ENCODE assay signal across 13 cellular contexts in genomic region chrX:71252221-71252620, GRCh38. TPM values are rescaled to one million over a fixed set of nuclear protein-coding genes. Genes with fewer than 3 reads are reported as not detected.
DNase-seq lines count a peak whose midpoint lies in the region; ATAC-seq, FAIRE-seq and TF ChIP-seq lines count a peak whose summit lies in the region.
"Had no signal": no experiment of that assay in that cellular context is flagged by ENCODE, and none has a peak within 500 bp of the region (broad histone marks: within the 10 kb centered on the region; RNA-seq: fewer than 3 reads in every experiment).

No MANE protein-coding gene starts in this region.

- TF ChIP-seq EP300 in A549 (IDR thresholded peaks at IDR 0.05), result no peak

- CTCF ChIA-PET in A549 (lab: Yijun Ruan, JAX), result interaction anchor here (1.1 kb wide), 1 partner anchor 12 kb away, joined by 4 read pairs; no protein-coding TSS in a partner anchor

- ATAC-seq in A549, result no peak
- ATAC-seq in left colon, result no peak
- ATAC-seq: left lung, right cardiac atrium, T-helper 17 cell had no signal

- H3K9me3 ChIP-seq in A549, result no peaks in the 10 kb centered on the region
- H3K9me3 ChIP-seq in iPS-15b (ENCODE audit: control insufficient read depth, insufficient read depth, low read length), result no peaks in the 10 kb centered on the region
- H3K9me3 ChIP-seq: left lung had no signal

- peaks cover 32% of the 10 kb centered on the region for H3K36me3 ChIP-seq in iPS-15b (ENCODE audit: control insufficient read depth, insufficient read depth, low read length)

- TF ChIP-seq POLR2A in A549 (IDR thresholded peaks at IDR 0.05; ENCODE audit: low read length) (no peak), GM12892 (IDR thresholded peaks at IDR 0.05; ENCODE audit: low read depth, low read length) (no peak)

- H3K9ac ChIP-seq in iPS-15b (ENCODE audit: low read depth, low read length), result no peak overlapping the region

- no peak for DNase-seq in A549 (ENCODE audit: low read depth in 1 of 2, low spot score in 1 of 2)
- no peak for DNase-seq in GM12892 (ENCODE audit: insufficient read length)
- no peak for DNase-seq in amygdala (lab: John Stamatoyannopoulos, UW)
- no peak for DNase-seq in DMS114 treated with DMSO at 0.1 percent for 48 hours (lab: John Stamatoyannopoulos, UW; ENCODE audit: unreplicated experiment)
- no peak for DNase-seq in left colon
- DNase-seq: DMS 273 treated with DMSO at 0.1 percent for 48 hours, left lung, NCI-H446 treated with DMSO at 0.1 percent for 48 hours, right cardiac atrium, T-helper 17 cell had no signal

- FAIRE-seq in A549 (lab: Jason Lieb, UNC), result no peak
- FAIRE-seq in GM12892 (lab: Jason Lieb, UNC), result no peak

- H3K4me1 ChIP-seq in A549 (peaks cover 23% of the 10 kb centered on the region), iPS-15b (ENCODE audit: control insufficient read depth, insufficient read depth, low read length) (peaks cover 3% of the 10 kb centered on the region)

- WGBS in A549 (ENCODE audit: missing lambda C conversion rate), result 83% methylated on average over 2 of the region's 2 CpGs

- no peak for TF ChIP-seq CTCF in A549 (IDR thresholded peaks at IDR 0.05)
- TF ChIP-seq CTCF in WI38 (IDR thresholded peaks at IDR 0.05; ENCODE audit: low read depth, low read length), result no peak

- H3K27me3 ChIP-seq in iPS-15b (ENCODE audit: control insufficient read depth, insufficient read depth, low read length), result no peaks in the 10 kb centered on the region
- H3K27me3 ChIP-seq: left lung had no signal

- no peak for TF ChIP-seq RAD21 in A549 (conservative IDR thresholded peaks at IDR 0.05 in 1 of 2, IDR thresholded peaks at IDR 0.05 in 1 of 2)

- peak overlapping the region; percentile 99 for H3K4me2 ChIP-seq in A549

- H3K27ac ChIP-seq in A549, result peak overlapping the region in 1 of 2 experiments; percentile 99; a peak in 3 of 6 replicates
- H3K27ac ChIP-seq: left lung had no signal

- intact Hi-C loops in left colon (cut with DNase I, micrococcal nuclease), result no loop called here

- no peak overlapping the region for H3K4me3 ChIP-seq in A549
- H3K4me3 ChIP-seq in GM08714 (ENCODE audit: low read length), result peak overlapping the region; percentile 84; the same call in 1 of the 2 replicates
- H3K4me3 ChIP-seq in WI38 (ENCODE audit: low read depth, low read length), result peak overlapping the region; percentile 74
- H3K4me3 ChIP-seq in iPS-15b (ENCODE audit: low read depth, low read length), result peak overlapping the region; percentile 48

- POLR2A ChIA-PET in A549 (lab: Yijun Ruan, JAX), result no interaction called here

TF ChIP-seq in A549, 52 proteins besides CTCF, POLR2A, EP300 and RAD21:
- no peak for TF ChIP-seq RARB (CRISPR knock-in tag; IDR thresholded peaks at IDR 0.05)
- no peak for TF ChIP-seq FOSL2 (IDR thresholded peaks at IDR 0.05)
- no peak for TF ChIP-seq FOSL2 (CRISPR knock-in tag; IDR thresholded peaks at IDR 0.05)
- no peak for TF ChIP-seq CEBPB (IDR thresholded peaks at IDR 0.05)
- no peak for TF ChIP-seq HOXB13 (CRISPR knock-in tag; IDR thresholded peaks at IDR 0.05; ENCODE audit: low read depth)
- TF ChIP-seq RFX5 (IDR thresholded peaks at IDR 0.05), result no peak
- TF ChIP-seq ATOH8 (CRISPR knock-in tag; IDR thresholded peaks at IDR 0.05; ENCODE audit: low read depth), result no peak
- TF ChIP-seq EHMT2 (IDR thresholded peaks at IDR 0.05; ENCODE audit: low read depth), result no peak
- no peak for TF ChIP-seq ZSCAN20 (CRISPR knock-in tag; IDR thresholded peaks at IDR 0.05)
- TF ChIP-seq HEYL (CRISPR knock-in tag; IDR thresholded peaks at IDR 0.05), result no peak
- no peak for TF ChIP-seq BHLHE40 (IDR thresholded peaks at IDR 0.05; ENCODE audit: low read depth, low read length)
- TF ChIP-seq MAFK (IDR thresholded peaks at IDR 0.05; ENCODE audit: partially characterized antibody), result no peak
- TF ChIP-seq POLR2AphosphoS2 (conservative IDR thresholded peaks at IDR 0.05; ENCODE audit: low read length), result no peak

RNA-seq across cellular contexts. Expression of gene ZMYM3, which starts 1.7 kb away (rescaled TPM):
- polyA plus RNA-seq in A549 (2011; rRNA removed) (18.8 and 23.2 TPM in 2 replicates), A549 (2017; fragmentation: RNase III; extraction: RNeasy Plus Mini Kit Qiagen cat#74134 plus additional on column Dnase treatment) (16.5 to 22.0 TPM (median 19.1 TPM) in 3 replicates)
- 15.6 and 20.2 TPM in 2 replicates for polyA plus RNA-seq in A549 (2012; cell fraction: cytosol; rRNA removed)
- polyA plus RNA-seq in A549 (2012; cell fraction: nucleus; rRNA removed), result 35.2 and 42.2 TPM in 2 replicates
- polyA minus RNA-seq in A549 (2011; rRNA and poly(A)+ RNA removed), result 51.9 and 55.1 TPM in 2 replicates
- polyA plus RNA-seq in GM12892 (2012; ENCODE audit: missing spikeins), result 14.1 TPM
- total RNA-seq in left colon, result 10 to 100 TPM; 15.9 to 17.0 TPM

RNA-seq across cellular contexts. Expression of gene GJB1, which starts 29.2 kb away (rescaled TPM):
- polyA plus RNA-seq in A549 (2011; rRNA removed), result 0.39 and 0.67 TPM in 2 replicates
- 0.04 and 0.06 TPM in 2 replicates for polyA plus RNA-seq in A549 (2012; cell fraction: cytosol; rRNA removed)
- polyA plus RNA-seq in A549 (2012; cell fraction: nucleus; rRNA removed), result 0.04 TPM in 1 of 2 replicates, not detected in the other
- 0.10 to 0.15 TPM (median 0.13 TPM) in 3 replicates for polyA plus RNA-seq in A549 (2017; fragmentation: RNase III; extraction: RNeasy Plus Mini Kit Qiagen cat#74134 plus additional on column Dnase treatment)
- 0.68 and 1.1 TPM in 2 replicates for polyA minus RNA-seq in A549 (2011; rRNA and poly(A)+ RNA removed)
- not detected for polyA plus RNA-seq in GM12892 (2012; ENCODE audit: missing spikeins)
- 10 to 100 TPM; 67.9 to 72.6 TPM for total RNA-seq in left colon
- total RNA-seq: right cardiac atrium, T-helper 17 cell had no signal

RNA-seq across cellular contexts. Expression of gene NONO, which starts 31.2 kb away (rescaled TPM):
- polyA plus RNA-seq in A549 (2011; rRNA removed), result 362 and 631 TPM in 2 replicates
- polyA plus RNA-seq in A549 (2012; cell fraction: cytosol; rRNA removed), result 245 and 286 TPM in 2 replicates
- 271 and 435 TPM in 2 replicates for polyA plus RNA-seq in A549 (2012; cell fraction: nucleus; rRNA removed)
- polyA plus RNA-seq in A549 (2017; fragmentation: RNase III; extraction: RNeasy Plus Mini Kit Qiagen cat#74134 plus additional on column Dnase treatment), result 384 to 405 TPM (median 403 TPM) in 3 replicates
- polyA minus RNA-seq in A549 (2011; rRNA and poly(A)+ RNA removed), result 471 and 547 TPM in 2 replicates
- 294 TPM for polyA plus RNA-seq in GM12892 (2012; ENCODE audit: missing spikeins)
- total RNA-seq in left colon, result 100 to 1,000 TPM; 158 to 183 TPM

RNA-seq across cellular contexts. Expression of gene ITGB1BP2, which starts 49.3 kb away (rescaled TPM):
- polyA plus RNA-seq in A549 (2011; rRNA removed) (3.1 and 3.6 TPM in 2 replicates), A549 (2017; fragmentation: RNase III; extraction: RNeasy Plus Mini Kit Qiagen cat#74134 plus additional on column Dnase treatment) (1.4 to 2.4 TPM (median 2.0 TPM) in 3 replicates)
- polyA plus RNA-seq in A549 (2012; cell fraction: cytosol; rRNA removed), result 1.7 and 1.9 TPM in 2 replicates
- 10.4 and 17.5 TPM in 2 replicates for polyA plus RNA-seq in A549 (2012; cell fraction: nucleus; rRNA removed)
- 3.4 and 5.0 TPM in 2 replicates for polyA minus RNA-seq in A549 (2011; rRNA and poly(A)+ RNA removed)
- polyA plus RNA-seq in GM12892 (2012; ENCODE audit: missing spikeins), result 2.3 TPM
- total RNA-seq in left colon, result 1 to 10 TPM in 1 of 2 donors, under 1 TPM in 1; 0.61 to 1.9 TPM
